In the genomic region with DNA sequence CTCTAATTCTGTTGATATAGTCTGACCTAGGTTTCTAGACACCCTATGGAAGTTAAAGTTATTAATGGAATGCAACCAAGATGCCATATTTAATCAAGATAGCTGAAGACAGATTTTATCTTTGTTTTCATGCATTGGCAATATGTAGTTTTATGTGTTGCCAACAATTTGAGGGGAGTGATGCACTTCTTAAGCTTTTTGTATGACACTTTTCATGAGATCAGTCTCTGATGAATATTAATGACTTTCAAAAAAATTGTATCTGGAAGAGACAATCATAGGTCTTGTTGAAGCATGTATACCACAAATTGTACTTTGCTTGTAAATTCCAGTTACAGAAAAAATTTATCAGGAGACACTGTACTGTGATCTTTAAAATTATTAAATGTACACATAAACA, we compare ENCODE assay signal across 21 cellular contexts.
DNase-seq lines count a peak whose midpoint lies in the region; ATAC-seq and TF ChIP-seq lines count a peak whose summit lies in the region.
"Had no signal": no experiment of that assay in that cellular context is flagged by ENCODE, and none has a peak within 500 bp of the region (broad histone marks: within the 10 kb centered on the region; RNA-seq: fewer than 3 reads in every experiment).

No MANE protein-coding gene starts in this region.

- H3K27ac ChIP-seq in SK-N-SH (ENCODE audit: low read depth in 2 of 2, low read length in 1 of 2) (no peak overlapping the region), epithelial cell of prostate (peak overlapping the region; percentile 81), neuronal stem cell (replicated peaks; ENCODE audit: low read length) (no peak overlapping the region), WERI-Rb-1 (no peak overlapping the region)
- H3K27ac ChIP-seq: 22Rv1, BLaER1, C4-2B had no signal

- H3K18ac ChIP-seq in neuronal stem cell (ENCODE audit: low read length) = no peak overlapping the region

- no peaks in the 10 kb centered on the region for H4K20me1 ChIP-seq in SK-N-SH (ENCODE audit: insufficient read depth)
- H4K20me1 ChIP-seq: BLaER1 had no signal

- H3K4me3 Mint-ChIP-seq in memory B cell (no peak overlapping the region), type B pancreatic cell (no peak overlapping the region), HFFc6 (no peak overlapping the region)
- H3K4me3 Mint-ChIP-seq: B cell; CD4-positive, CD25-positive, alpha-beta regulatory T cell; CD8-positive, alpha-beta T cell; GM23338; H9 had no signal

- CTCF ChIA-PET in SK-N-SH (lab: Yijun Ruan, JAX) = no interaction called here

- no peaks in the 10 kb centered on the region for H3K9me2 ChIP-seq in SK-N-SH

- TF ChIP-seq EP300 in SK-N-SH (IDR thresholded peaks at IDR 0.05; ENCODE audit: borderline replicate concordance in 1 of 2, low read depth in 1 of 2, low read length in 1 of 2) = no peak

- H3K9ac ChIP-seq in SK-N-SH (no peak overlapping the region), neuronal stem cell (ENCODE audit: low read depth, low read length, poor library complexity) (no peak overlapping the region)
- H3K9ac ChIP-seq: BLaER1 had no signal

- no peak overlapping the region for H3K4me3 ChIP-seq in SK-N-SH (ENCODE audit: low read depth in 2 of 2, low read length in 1 of 2)
- no peak overlapping the region for H3K4me3 ChIP-seq in neuronal stem cell (ENCODE audit: low read length in 2 of 2)
- no peak overlapping the region for H3K4me3 ChIP-seq in WERI-Rb-1 (ENCODE audit: low read depth, low read length)
- H3K4me3 ChIP-seq: BLaER1, GM12878, GM23338 had no signal

- no peak overlapping the region for H2BK15ac ChIP-seq in neuronal stem cell (ENCODE audit: low read length)

- no peaks in the 10 kb centered on the region for H3K79me2 ChIP-seq in SK-N-SH (ENCODE audit: insufficient read depth)

- TF ChIP-seq RAD21 in SK-N-SH (IDR thresholded peaks at IDR 0.05; ENCODE audit: low read length) = no peak

- H3K4ac ChIP-seq in neuronal stem cell (ENCODE audit: low read length) = no peak overlapping the region

- no peak for DNase-seq in SK-N-SH
- DNase-seq in epithelial cell of prostate (ENCODE audit: low read depth, low spot score) = no peak
- DNase-seq in memory B cell (ENCODE audit: low spot score in 2 of 2) = no peak
- no peak for DNase-seq in type B pancreatic cell (ENCODE audit: extremely low spot score, unreplicated experiment)
- no peak for DNase-seq in neuronal stem cell (ENCODE audit: low spot score)
- DNase-seq in WERI-Rb-1 = no peak
- no peak for DNase-seq in HFFc6
- DNase-seq: Caco-2; CD4-positive, CD25-positive, alpha-beta regulatory T cell; CD8-positive, alpha-beta T cell; DMS153; DND-41; H9 had no signal

- H3K9me3 Mint-ChIP-seq in memory B cell (no peaks in the 10 kb centered on the region), type B pancreatic cell (peaks cover 20% of the 10 kb centered on the region), HFFc6 (no peaks in the 10 kb centered on the region)
- H3K9me3 Mint-ChIP-seq: CD8-positive, alpha-beta T cell; GM23338 had no signal

- H3K36me3 ChIP-seq in SK-N-SH (replicated peaks in 1 of 2; ENCODE audit: control insufficient read depth in 1 of 2, insufficient read depth in 2 of 2, low read length in 1 of 2) (no peaks in the 10 kb centered on the region), neuronal stem cell (replicated peaks in 1 of 2; ENCODE audit: control insufficient read depth in 2 of 2, insufficient read depth in 2 of 2, low read length in 2 of 2) (peaks cover 0 to 4% of the 10 kb centered on the region in 2 donors), WERI-Rb-1 (no peaks in the 10 kb centered on the region)
- H3K36me3 ChIP-seq: BLaER1 had no signal

- no peak; the same call in 2 of the 3 replicates for ATAC-seq in SK-N-SH treated with all-trans-retinoic acid at 6 μM for 48 hours
- ATAC-seq in memory B cell (ENCODE audit: low read depth) = no peak
- ATAC-seq: CD8-positive, alpha-beta T cell; GM12878; HCT116 had no signal

- no peak overlapping the region for H4K8ac ChIP-seq in neuronal stem cell (ENCODE audit: low read depth, low read length)

- H3K36me3 Mint-ChIP-seq in memory B cell = peaks cover 6% of the 10 kb centered on the region
- H3K36me3 Mint-ChIP-seq in type B pancreatic cell = peaks cover 12% of the 10 kb centered on the region
- H3K36me3 Mint-ChIP-seq in HFFc6 (ENCODE audit: low read depth) = no peaks in the 10 kb centered on the region
- H3K36me3 Mint-ChIP-seq: CD4-positive, CD25-positive, alpha-beta regulatory T cell; CD8-positive, alpha-beta T cell had no signal

- H2AK5ac ChIP-seq in neuronal stem cell (ENCODE audit: low read depth, low read length) = no peak overlapping the region

- no peak for TF ChIP-seq CTCF in SK-N-SH (IDR thresholded peaks at IDR 0.05)
- TF ChIP-seq CTCF in type B pancreatic cell (conservative IDR thresholded peaks at IDR 0.05) = no peak
- no peak for TF ChIP-seq CTCF in WERI-Rb-1 (IDR thresholded peaks at IDR 0.05; ENCODE audit: low read depth, low read length)
- no peak for TF ChIP-seq CTCF in HFFc6 (IDR thresholded peaks at IDR 0.05)

- peaks cover 2% of the 10 kb centered on the region for H3K79me1 ChIP-seq in neuronal stem cell (ENCODE audit: low read depth, low read length)

- H2BK12ac ChIP-seq in neuronal stem cell (ENCODE audit: low read length) = no peak overlapping the region

- peak overlapping the region; percentile 60 for H3K27ac Mint-ChIP-seq in memory B cell
- peak overlapping the region; percentile 20 for H3K27ac Mint-ChIP-seq in type B pancreatic cell
- H3K27ac Mint-ChIP-seq in HFFc6 = no peak overlapping the region
- H3K27ac Mint-ChIP-seq: CD4-positive, CD25-positive, alpha-beta regulatory T cell; CD8-positive, alpha-beta T cell; GM23338 had no signal

- no peak overlapping the region for H4K91ac ChIP-seq in neuronal stem cell (ENCODE audit: low read depth, low read length, poor library complexity)

- no peak overlapping the region for H3K23ac ChIP-seq in neuronal stem cell (ENCODE audit: low read depth, low read length, poor library complexity)

- H3K14ac ChIP-seq in neuronal stem cell (ENCODE audit: low read length) = no peak overlapping the region

- no peak overlapping the region for H2BK5ac ChIP-seq in neuronal stem cell (ENCODE audit: low read length)

- H3F3A ChIP-seq in SK-N-SH (replicated peaks; ENCODE audit: insufficient read depth) = peaks cover 8% of the 10 kb centered on the region

- H3K4me1 ChIP-seq in SK-N-SH (ENCODE audit: control insufficient read depth in 1 of 2, insufficient read depth in 2 of 2, low read depth in 1 of 2, low read length in 1 of 2) (peaks cover 10 to 11% of the 10 kb centered on the region in 2 experiments; a peak in 3 of 4 replicates), neuronal stem cell (ENCODE audit: control insufficient read depth in 2 of 2, insufficient read depth in 1 of 2, low read depth in 1 of 2, low read length in 2 of 2) (peaks cover 16 to 22% of the 10 kb centered on the region in 2 donors)
- H3K4me1 ChIP-seq: BLaER1 had no signal

- POLR2A ChIA-PET in SK-N-SH (lab: Yijun Ruan, JAX) = no interaction called here

- H3K27me3 Mint-ChIP-seq in memory B cell (no peaks in the 10 kb centered on the region), type B pancreatic cell (no peaks in the 10 kb centered on the region), HFFc6 (ENCODE audit: insufficient read depth) (no peaks in the 10 kb centered on the region; the same call in 1 of the 2 replicates)
- H3K27me3 Mint-ChIP-seq: B cell had no signal

- H2BK120ac ChIP-seq in neuronal stem cell (ENCODE audit: low read depth, low read length) = no peak overlapping the region

- no peaks in the 10 kb centered on the region for H3K27me3 ChIP-seq in SK-N-SH (ENCODE audit: insufficient read depth)
- no peaks in the 10 kb centered on the region for H3K27me3 ChIP-seq in neuronal stem cell (ENCODE audit: control insufficient read depth in 3 of 3, insufficient read depth in 3 of 3, low read depth in 1 of 3, low read length in 3 of 3)
- no peaks in the 10 kb centered on the region for H3K27me3 ChIP-seq in WERI-Rb-1 (ENCODE audit: insufficient read depth, low read depth, severe bottlenecking)
- H3K27me3 ChIP-seq: BLaER1 had no signal

- H3K9me3 ChIP-seq in SK-N-SH = no peaks in the 10 kb centered on the region
- H3K9me3 ChIP-seq in neuronal stem cell (replicated peaks in 1 of 2; ENCODE audit: control insufficient read depth in 2 of 2, insufficient read depth in 1 of 2, low read depth in 1 of 2, low read length in 2 of 2) = no peaks in the 10 kb centered on the region
- H3K9me3 ChIP-seq in WERI-Rb-1 (ENCODE audit: severe bottlenecking) = no peaks in the 10 kb centered on the region
- H3K9me3 ChIP-seq: Caco-2 had no signal

- H3K4me1 Mint-ChIP-seq in memory B cell (peaks cover 50% of the 10 kb centered on the region), type B pancreatic cell (ENCODE audit: unreplicated experiment) (peaks cover 46% of the 10 kb centered on the region), HFFc6 (ENCODE audit: low read depth) (no peaks in the 10 kb centered on the region)
- H3K4me1 Mint-ChIP-seq: CD4-positive, CD25-positive, alpha-beta regulatory T cell had no signal

- no peak overlapping the region for H3K4me2 ChIP-seq in SK-N-SH
- no peak overlapping the region for H3K4me2 ChIP-seq in neuronal stem cell (ENCODE audit: insufficient read depth, low read length, poor library complexity, severe bottlenecking)
- H3K4me2 ChIP-seq: BLaER1 had no signal

- H2AFZ ChIP-seq in SK-N-SH (ENCODE audit: low read depth) (no peak overlapping the region), neuronal stem cell (ENCODE audit: low read length) (no peak overlapping the region)
- H2AFZ ChIP-seq: GM23338 had no signal

TF ChIP-seq in SK-N-SH treated with all-trans-retinoic acid at 6 μM for 48 hours, 23 proteins besides CTCF, POLR2A, EP300 and RAD21:
- peak; percentile 54 for TF ChIP-seq ISL1 (CRISPR knock-in tag; IDR thresholded peaks at IDR 0.05)
- TF ChIP-seq TCF4 (CRISPR knock-in tag; IDR thresholded peaks at IDR 0.05; ENCODE audit: borderline replicate concordance) = no peak

TF ChIP-seq in SK-N-SH, 30 proteins besides CTCF, POLR2A, EP300 and RAD21 (continues in another document):
- TF ChIP-seq MEF2A (IDR thresholded peaks at IDR 0.05; ENCODE audit: borderline replicate concordance, low read depth) = no peak
- TF ChIP-seq YY1 (IDR thresholded peaks at IDR 0.05; ENCODE audit: low read depth) = no peak
- no peak for TF ChIP-seq TEAD4 (IDR thresholded peaks at IDR 0.05; ENCODE audit: borderline replicate concordance, insufficient read depth)
- TF ChIP-seq NFIC (IDR thresholded peaks at IDR 0.05; ENCODE audit: borderline replicate concordance) = no peak
- no peak for TF ChIP-seq FOSL2 (IDR thresholded peaks at IDR 0.05; ENCODE audit: borderline replicate concordance, low read depth)
- TF ChIP-seq MXI1 (IDR thresholded peaks at IDR 0.05; ENCODE audit: low read depth, low read length) = no peak
